Comparison of ENCODE assay signal across 28 cellular contexts in genomic region chr2:109187711-109188484, GRCh38.
"Had no signal": no experiment of that assay in that cellular context is flagged by ENCODE, and none has a peak within 500 bp of the region (broad histone marks: within the 10 kb centered on the region; RNA-seq: fewer than 3 reads in every experiment).

No MANE protein-coding gene starts in this region.

- H3K9me3 ChIP-seq: esophagus muscularis mucosa, heart right ventricle, left lung, neutrophil, ovary, prostate gland, thyroid gland had no signal

- H3K4me3 ChIP-seq: esophagus muscularis mucosa, heart right ventricle, left lung, lung, ovary, prostate gland, smooth muscle cell, thyroid gland had no signal

- H3K4me1 Mint-ChIP-seq: activated B cell treated with CpG ODN at 0.5 μM for 24 hours; stimulated activated memory B cell treated with anti-CD40 and anti-IgM and Interleukin-4, amounts not matched to agents 10 μg/mL and 1 μg/mL and 100 μg/mL, for 72 hours had no signal

- H3K36me3 Mint-ChIP-seq: brain; stimulated activated memory B cell treated with anti-CD40 and anti-IgM and Interleukin-4, amounts not matched to agents 10 μg/mL and 1 μg/mL and 100 μg/mL, for 72 hours; T-cell had no signal

- H3K27ac Mint-ChIP-seq: activated B cell treated with CpG ODN at 0.5 μM for 24 hours; activated CD4-positive, alpha-beta T cell treated with anti-CD3 and anti-CD28 coated beads for 36 hours; activated CD8-positive, alpha-beta T cell treated with anti-CD3 and anti-CD28 coated beads, Interleukin-2, amount 10 ng/mL, durations not matched to agents 7 days and 5 days; activated naive CD8-positive, alpha-beta T cell; nephron; stimulated activated memory B cell treated with anti-CD40 and anti-IgM and Interleukin-4, amounts not matched to agents 10 μg/mL and 1 μg/mL and 100 μg/mL, for 72 hours; stimulated activated naive CD8-positive, alpha-beta T cell treated with anti-CD3 and anti-CD28 coated beads, Interleukin-15, amount 100 ng/mL, for 72 hours; T-cell had no signal

- DNase-seq: activated B cell treated with CpG ODN at 0.5 μM for 24 hours; activated CD4-positive, alpha-beta T cell treated with anti-CD3 and anti-CD28 coated beads for 36 hours; activated CD8-positive, alpha-beta T cell treated with anti-CD3 and anti-CD28 coated beads, Interleukin-2, amount 10 ng/mL, durations not matched to agents 7 days and 5 days; activated effector memory CD4-positive, alpha-beta T cell treated with Interleukin-2 at 50 U/mL for 16 hours; activated naive CD4-positive, alpha-beta T cell treated with Interleukin-2 at 50 U/mL for 16 hours; anterior cingulate cortex; foreskin keratinocyte; heart right ventricle; left lung; mesendoderm; ovary; retina; stimulated activated CD4-positive, alpha-beta T cell treated with anti-CD3 and anti-CD28 coated beads, Interleukin-1b, Interleukin-23, amount 100 ng/mL, for 48 hours; stimulated activated CD4-positive, alpha-beta T cell treated with anti-CD3 and anti-CD28 coated beads, Interleukin-4, amount 100 ng/mL, for 4 hours; stimulated activated CD8-positive, alpha-beta memory T cell treated with anti-CD3 and anti-CD28 coated beads, Interleukin-4, amount 100 ng/mL, for 48 hours; stimulated activated naive CD8-positive, alpha-beta T cell treated with anti-CD3 and anti-CD28 coated beads, Interleukin-15, amount 100 ng/mL, for 72 hours; substantia nigra; T-cell; thyroid gland had no signal

- H3K36me3 ChIP-seq: esophagus muscularis mucosa, heart right ventricle, left lung, neutrophil, ovary, prostate gland, thyroid gland had no signal

- ATAC-seq: activated CD4-positive, alpha-beta T cell treated with anti-CD3 and anti-CD28 coated beads for 36 hours; activated CD8-positive, alpha-beta T cell treated with anti-CD3 and anti-CD28 coated beads, Interleukin-2, amount 10 ng/mL, durations not matched to agents 7 days and 5 days; foreskin keratinocyte; heart right ventricle; left lung; stimulated activated memory B cell treated with anti-CD40 and anti-IgM and Interleukin-4, amounts not matched to agents 10 μg/mL and 1 μg/mL and 100 μg/mL, for 72 hours; stimulated activated naive CD8-positive, alpha-beta T cell treated with anti-CD3 and anti-CD28 coated beads, Interleukin-15, amount 100 ng/mL, for 72 hours; T-cell had no signal

- H3K9me3 Mint-ChIP-seq: activated B cell treated with CpG ODN at 0.5 μM for 24 hours; brain; nephron; stimulated activated memory B cell treated with anti-CD40 and anti-IgM and Interleukin-4, amounts not matched to agents 10 μg/mL and 1 μg/mL and 100 μg/mL, for 72 hours; stimulated activated naive CD8-positive, alpha-beta T cell treated with anti-CD3 and anti-CD28 coated beads, Interleukin-15, amount 100 ng/mL, for 72 hours; T-cell had no signal

- H3K4me1 ChIP-seq: foreskin keratinocyte, prostate gland had no signal

- H3K27ac ChIP-seq: foreskin keratinocyte, left lung, neutrophil, ovary, prostate gland, thyroid gland had no signal

- H3K27me3 Mint-ChIP-seq: activated naive CD8-positive, alpha-beta T cell; brain; stimulated activated naive CD8-positive, alpha-beta T cell treated with anti-CD3 and anti-CD28 coated beads, Interleukin-15, amount 100 ng/mL, for 72 hours; T-cell had no signal

- H3K4me3 Mint-ChIP-seq: activated B cell treated with CpG ODN at 0.5 μM for 24 hours; activated CD4-positive, alpha-beta T cell treated with anti-CD3 and anti-CD28 coated beads for 36 hours; activated CD8-positive, alpha-beta T cell treated with anti-CD3 and anti-CD28 coated beads, Interleukin-2, amount 10 ng/mL, durations not matched to agents 7 days and 5 days; activated naive CD8-positive, alpha-beta T cell; brain; nephron; stimulated activated memory B cell treated with anti-CD40 and anti-IgM and Interleukin-4, amounts not matched to agents 10 μg/mL and 1 μg/mL and 100 μg/mL, for 72 hours; stimulated activated naive CD8-positive, alpha-beta T cell treated with anti-CD3 and anti-CD28 coated beads, Interleukin-15, amount 100 ng/mL, for 72 hours; T-cell had no signal

- H3K27me3 ChIP-seq: esophagus muscularis mucosa, heart right ventricle, left lung, neutrophil, ovary, thyroid gland had no signal
